ENCODE assay signal across 14 cellular contexts in genomic region chr12:105256921-105257320, GRCh38. TPM values are rescaled to one million over a fixed set of nuclear protein-coding genes. Genes with fewer than 3 reads are reported as not detected.
DNase-seq lines count a peak whose midpoint lies in the region; ATAC-seq and TF ChIP-seq lines count a peak whose summit lies in the region.
"Had no signal": no experiment of that assay in that cellular context is flagged by ENCODE, and none has a peak within 500 bp of the region (broad histone marks: within the 10 kb centered on the region; RNA-seq: fewer than 3 reads in every experiment).

No MANE protein-coding gene starts in this region.

- no peak overlapping the region for H4K91ac ChIP-seq in neuronal stem cell (ENCODE audit: low read depth, low read length, poor library complexity)

- H4K20me1 ChIP-seq in SK-N-SH (ENCODE audit: insufficient read depth) (no peaks in the 10 kb centered on the region), fibroblast of lung (ENCODE audit: control insufficient read depth, extremely low read depth, insufficient read depth, low read length) (no peaks in the 10 kb centered on the region)

- no peak overlapping the region for H3K4me3 ChIP-seq in BJ (ENCODE audit: low read depth, low read length)
- H3K4me3 ChIP-seq in SK-N-SH (ENCODE audit: low read depth in 2 of 2, low read length in 1 of 2): no peak overlapping the region
- H3K4me3 ChIP-seq in fibroblast of lung (replicated peaks in 1 of 4; ENCODE audit: control extremely low read depth in 1 of 4, insufficient read depth in 1 of 4, low read depth in 3 of 4, low read length in 4 of 4): no peak overlapping the region
- peak overlapping the region; percentile 44 for H3K4me3 ChIP-seq in skeletal muscle satellite cell (ENCODE audit: low read length)
- H3K4me3 ChIP-seq in neuronal stem cell (ENCODE audit: low read length in 2 of 2): no peak overlapping the region
- H3K4me3 ChIP-seq: HAP-1, upper lobe of right lung had no signal

- no peak overlapping the region for H2AK5ac ChIP-seq in neuronal stem cell (ENCODE audit: low read depth, low read length)

- H3K36me3 ChIP-seq in BJ (ENCODE audit: control insufficient read depth, insufficient read depth, low read length) (no peaks in the 10 kb centered on the region), SK-N-SH (replicated peaks in 1 of 2; ENCODE audit: control insufficient read depth in 1 of 2, insufficient read depth in 2 of 2, low read length in 1 of 2) (no peaks in the 10 kb centered on the region), fibroblast of lung (ENCODE audit: control insufficient read depth, insufficient read depth, low read length) (no peaks in the 10 kb centered on the region), skeletal muscle satellite cell (ENCODE audit: insufficient read depth, low read length) (no peaks in the 10 kb centered on the region), neuronal stem cell (replicated peaks in 1 of 2; ENCODE audit: control insufficient read depth in 2 of 2, insufficient read depth in 2 of 2, low read length in 2 of 2) (no peaks in the 10 kb centered on the region)
- H3K36me3 ChIP-seq: HAP-1, upper lobe of right lung had no signal

- H3K79me2 ChIP-seq in SK-N-SH (ENCODE audit: insufficient read depth) (peaks cover 5% of the 10 kb centered on the region; the same call in 1 of the 2 replicates), fibroblast of lung (ENCODE audit: control insufficient read depth, insufficient read depth, low read length) (no peaks in the 10 kb centered on the region)

- H3K9ac ChIP-seq in SK-N-SH (peak overlapping the region; percentile 41; the same call in 1 of the 2 replicates), fibroblast of lung (ENCODE audit: insufficient read depth, low read length) (no peak overlapping the region), skeletal muscle satellite cell (ENCODE audit: low read depth, low read length) (peak overlapping the region; percentile 82), neuronal stem cell (ENCODE audit: low read depth, low read length, poor library complexity) (no peak overlapping the region)

- H2BK120ac ChIP-seq in neuronal stem cell (ENCODE audit: low read depth, low read length): no peak overlapping the region

- WGBS in SK-N-SH (ENCODE audit: low lambda C conversion rate): 6% methylated on average over 3 of the region's 3 CpGs
- WGBS in neuronal stem cell (ENCODE audit: extremely low coverage in 2 of 2, insufficient read length in 2 of 2, insufficient replicate concordance in 1 of 2), 2 donors: no CpG with 5 or more reads among the region's 3 CpGs

- H2BK5ac ChIP-seq in neuronal stem cell (ENCODE audit: low read length): no peak overlapping the region

- H3K9me2 ChIP-seq in SK-N-SH: no peaks in the 10 kb centered on the region

- H3K9me3 ChIP-seq in SK-N-SH (no peaks in the 10 kb centered on the region), fibroblast of lung (ENCODE audit: control insufficient read depth, insufficient read depth, low read depth, low read length) (no peaks in the 10 kb centered on the region), skeletal muscle satellite cell (replicated peaks; ENCODE audit: low read length) (no peaks in the 10 kb centered on the region), neuronal stem cell (replicated peaks in 1 of 2; ENCODE audit: control insufficient read depth in 2 of 2, insufficient read depth in 1 of 2, low read depth in 1 of 2, low read length in 2 of 2) (no peaks in the 10 kb centered on the region)
- H3K9me3 ChIP-seq: HAP-1, upper lobe of right lung had no signal

- no peak overlapping the region for H3K18ac ChIP-seq in neuronal stem cell (ENCODE audit: low read length)

- H2BK12ac ChIP-seq in neuronal stem cell (ENCODE audit: low read length): no peak overlapping the region

- H3K27ac ChIP-seq in SK-N-SH (ENCODE audit: low read depth in 2 of 2, low read length in 1 of 2) (peak overlapping the region; percentile 12 to 95; a peak in 3 of 4 replicates), fibroblast of lung (ENCODE audit: insufficient read depth, low read length) (peak overlapping the region; percentile 81), neuronal stem cell (replicated peaks; ENCODE audit: low read length) (no peak overlapping the region)
- H3K27ac ChIP-seq: C4-2B, upper lobe of right lung had no signal

- H2BK15ac ChIP-seq in neuronal stem cell (ENCODE audit: low read length): no peak overlapping the region

- H3K14ac ChIP-seq in neuronal stem cell (ENCODE audit: low read length): no peak overlapping the region

- CTCF ChIA-PET in BJ (lab: Yijun Ruan, JAX): interaction anchor here (1.1 kb wide), 1 partner anchor 24 kb away, joined by 3 read pairs; no protein-coding TSS in a partner anchor
- CTCF ChIA-PET in SK-N-SH (lab: Yijun Ruan, JAX): interaction anchor here (0.5 kb wide), 1 partner anchor 63 kb away, joined by 3 read pairs; no protein-coding TSS in a partner anchor

- H3K4me2 ChIP-seq in SK-N-SH (peak overlapping the region; percentile 52), fibroblast of lung (ENCODE audit: extremely low read depth, insufficient read depth, low read length) (peak overlapping the region; percentile 13), skeletal muscle satellite cell (ENCODE audit: low read length) (peak overlapping the region; percentile 62), neuronal stem cell (ENCODE audit: insufficient read depth, low read length, poor library complexity, severe bottlenecking) (no peak overlapping the region)

- H3K23ac ChIP-seq in neuronal stem cell (ENCODE audit: low read depth, low read length, poor library complexity): no peak overlapping the region

- H3K27me3 ChIP-seq in BJ (ENCODE audit: control insufficient read depth, insufficient read depth, low read length): no peaks in the 10 kb centered on the region
- H3K27me3 ChIP-seq in SK-N-SH (ENCODE audit: insufficient read depth): no peaks in the 10 kb centered on the region
- no peaks in the 10 kb centered on the region for H3K27me3 ChIP-seq in fibroblast of lung (ENCODE audit: control insufficient read depth, insufficient read depth, low read length)
- no peaks in the 10 kb centered on the region for H3K27me3 ChIP-seq in skeletal muscle satellite cell (ENCODE audit: control insufficient read depth, insufficient read depth, low read length)
- no peaks in the 10 kb centered on the region for H3K27me3 ChIP-seq in neuronal stem cell (ENCODE audit: control insufficient read depth in 3 of 3, insufficient read depth in 3 of 3, low read depth in 1 of 3, low read length in 3 of 3)
- H3K27me3 ChIP-seq: upper lobe of right lung had no signal

- DNase-seq in BJ (ENCODE audit: low read depth) (peak; percentile 92), SK-N-SH (no peak), fibroblast of lung (ENCODE audit: low read depth in 2 of 2) (peak; percentile 56 to 92), neuronal stem cell (ENCODE audit: low spot score) (no peak), NCI-H446 (lab: John Stamatoyannopoulos, UW) (no peak)
- DNase-seq in stimulated activated CD4-positive, alpha-beta T cell treated with anti-CD3 and anti-CD28 coated beads, Interleukin-2, amount 100 ng/mL, for 24 hours: no peak
- DNase-seq: cortex of kidney, mesendoderm, MM.1S, upper lobe of right lung had no signal

- no peaks in the 10 kb centered on the region for H3K79me1 ChIP-seq in neuronal stem cell (ENCODE audit: low read depth, low read length)

- H4K8ac ChIP-seq in neuronal stem cell (ENCODE audit: low read depth, low read length): no peak overlapping the region

- H2AFZ ChIP-seq in SK-N-SH (ENCODE audit: low read depth) (no peak overlapping the region), fibroblast of lung (ENCODE audit: low read length) (no peak overlapping the region), neuronal stem cell (ENCODE audit: low read length) (no peak overlapping the region)

- H3F3A ChIP-seq in SK-N-SH (replicated peaks; ENCODE audit: insufficient read depth): peaks cover 64% of the 10 kb centered on the region

- no peak for TF ChIP-seq CTCF in BJ (IDR thresholded peaks at IDR 0.05; ENCODE audit: insufficient read depth, low read depth, low read length)
- TF ChIP-seq CTCF in SK-N-SH (IDR thresholded peaks at IDR 0.05): no peak
- TF ChIP-seq CTCF in fibroblast of lung (conservative IDR thresholded peaks at IDR 0.05 in 1 of 2, IDR thresholded peaks at IDR 0.05 in 1 of 2; ENCODE audit: low read depth in 1 of 2, low read length in 2 of 2): no peak

- no peak overlapping the region for H3K4ac ChIP-seq in neuronal stem cell (ENCODE audit: low read length)

- no peak for TF ChIP-seq RAD21 in SK-N-SH (IDR thresholded peaks at IDR 0.05; ENCODE audit: low read length)

- TF ChIP-seq EP300 in SK-N-SH (IDR thresholded peaks at IDR 0.05; ENCODE audit: borderline replicate concordance in 1 of 2, low read depth in 1 of 2, low read length in 1 of 2): no peak

- POLR2A ChIA-PET in BJ (lab: Charles Lee) (no interaction called here), SK-N-SH (lab: Yijun Ruan, JAX) (no interaction called here)

- peaks cover 6 to 45% of the 10 kb centered on the region in 2 experiments for H3K4me1 ChIP-seq in SK-N-SH (ENCODE audit: control insufficient read depth in 1 of 2, insufficient read depth in 2 of 2, low read depth in 1 of 2, low read length in 1 of 2)
- H3K4me1 ChIP-seq in fibroblast of lung (ENCODE audit: control insufficient read depth, extremely low read depth, insufficient read depth, low read length): peaks cover 45% of the 10 kb centered on the region
- peaks cover 62% of the 10 kb centered on the region for H3K4me1 ChIP-seq in skeletal muscle satellite cell (ENCODE audit: control insufficient read depth, insufficient read depth, low read length)
- no peaks in the 10 kb centered on the region for H3K4me1 ChIP-seq in neuronal stem cell (ENCODE audit: control insufficient read depth in 2 of 2, insufficient read depth in 1 of 2, low read depth in 1 of 2, low read length in 2 of 2)
- H3K4me1 ChIP-seq: upper lobe of right lung had no signal

- ATAC-seq in GM19324 (IDR thresholded peaks at IDR 0.05; ENCODE audit: low FRiP score, unreplicated experiment): no peak
- ATAC-seq: upper lobe of right lung had no signal

RNA-seq across cellular contexts. Expression of gene APPL2, which starts 20.9 kb away (rescaled TPM):
- polyA plus RNA-seq in BJ (2011; rRNA removed): 58.4 and 59.4 TPM in 2 replicates
- 49.2 and 55.9 TPM in 2 replicates for polyA minus RNA-seq in BJ (2011; rRNA and poly(A)+ RNA removed)
- polyA plus RNA-seq in SK-N-SH (2012; rRNA removed): 59.2 and 65.9 TPM in 2 replicates
- polyA plus RNA-seq in SK-N-SH (2012; cell fraction: cytosol; rRNA removed): 69.2 and 93.5 TPM in 2 replicates
- polyA plus RNA-seq in SK-N-SH (2012; cell fraction: nucleus; rRNA removed): 71.4 and 120 TPM in 2 replicates
- 43.9 and 53.8 TPM in 2 replicates for total RNA-seq in fibroblast of lung
- polyA plus RNA-seq in fibroblast of lung: 68.0 and 74.3 TPM in 2 replicates
- 36.1 and 36.3 TPM in 2 replicates for polyA plus RNA-seq in fibroblast of lung (2012)
- 9.2 and 11.7 TPM in 2 replicates for polyA minus RNA-seq in fibroblast of lung (ENCODE audit: low replicate concordance)
- total RNA-seq in skeletal muscle satellite cell (2012; rRNA removed): 26.9 and 36.5 TPM in 2 replicates
- polyA plus RNA-seq in neuronal stem cell (2013, experiment 1 of 2): 30.1 TPM
- polyA plus RNA-seq in neuronal stem cell (2013, experiment 2 of 2): 30.2 TPM

Comparison
In these comparisons a context has a peak if more than half of its experiments do, and no peak if none do; other contexts are left out.
1. DNase-seq: peak in BJ (single experiment) and fibroblast of lung (2 of 2); none in SK-N-SH (single experiment), neuronal stem cell (single experiment), NCI-H446 (0 of 2) and stimulated activated CD4-positive, alpha-beta T cell treated with anti-CD3 and anti-CD28 coated beads, Interleukin-2, amount 100 ng/mL, for 24 hours (0 of 2).
2. H3K9ac ChIP-seq: peak in SK-N-SH (single experiment) and skeletal muscle satellite cell (single experiment); none in fibroblast of lung (single experiment) and neuronal stem cell (single experiment).